In the genomic region with DNA sequence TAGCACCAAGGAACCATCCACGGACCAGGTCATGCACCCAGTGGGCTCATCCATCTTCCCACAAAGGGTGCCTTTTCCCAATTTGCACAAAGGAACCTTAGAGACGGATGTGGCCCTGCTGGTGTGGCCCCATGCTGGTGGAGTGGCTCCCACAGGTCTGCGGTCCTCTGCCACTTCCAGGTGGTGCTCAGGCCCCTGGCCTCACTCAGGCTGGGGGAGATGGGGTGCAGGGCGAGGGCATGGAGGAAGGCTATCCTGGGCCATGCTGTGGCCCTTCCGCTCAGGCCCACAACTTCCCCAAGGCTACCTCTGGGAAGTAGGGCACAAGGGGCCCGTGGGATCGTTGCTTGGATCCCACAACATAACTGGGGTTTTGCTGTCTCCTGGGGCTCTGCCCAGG, we compare ENCODE assay signal across 26 cellular contexts. TPM values are rescaled to one million over a fixed set of nuclear protein-coding genes. Genes with fewer than 3 reads are reported as not detected.
DNase-seq lines count a peak whose midpoint lies in the region; ATAC-seq, FAIRE-seq and TF ChIP-seq lines count a peak whose summit lies in the region.
"Had no signal": no experiment of that assay in that cellular context is flagged by ENCODE, and none has a peak within 500 bp of the region (broad histone marks: within the 10 kb centered on the region; RNA-seq: fewer than 3 reads in every experiment).

No MANE protein-coding gene starts in this region.

- H4K91ac ChIP-seq in mesenchymal stem cell (ENCODE audit: low read length): no peak overlapping the region

- no peak for TF ChIP-seq CTCF in A549 (IDR thresholded peaks at IDR 0.05)
- TF ChIP-seq CTCF in GM23338 (conservative IDR thresholded peaks at IDR 0.05; ENCODE audit: low read depth in 2 of 2): no peak
- no peak for TF ChIP-seq CTCF in endodermal cell (conservative IDR thresholded peaks at IDR 0.05)
- no peak for TF ChIP-seq CTCF in nephron progenitor cell (IDR thresholded peaks at IDR 0.05)

- no peak for DNase-seq in A549 (ENCODE audit: low read depth in 1 of 2, low spot score in 1 of 2)
- DNase-seq in GM23338 (ENCODE audit: low spot score): no peak
- no peak for DNase-seq in endodermal cell
- no peak for DNase-seq in nephron progenitor cell
- DNase-seq in KG1 (lab: John Stamatoyannopoulos, UW): no peak
- DNase-seq in mesenchymal stem cell: no peak
- DNase-seq: activated naive CD4-positive, alpha-beta T cell treated with anti-CD3 and anti-CD28 coated beads, Interleukin-2, amount 10 ng/mL, durations not matched to agents 7 days and 5 days; adrenal gland; body of pancreas; left cardiac atrium; MG63; NCI-H1105 treated with DMSO at 0.1 percent for 48 hours; NCI-H187 treated with DMSO at 0.1 percent for 48 hours; NCI-H2171; posterior cingulate gyrus; RPMI8226; transverse colon had no signal

- POLR2A ChIA-PET in A549 (lab: Yijun Ruan, JAX): interaction anchor here (1.0 kb wide), 1 partner anchor 24 kb away, joined by 4 read pairs; no protein-coding TSS in a partner anchor

- H3K79me2 ChIP-seq in GM23338 (replicated peaks; ENCODE audit: insufficient read depth): no peaks in the 10 kb centered on the region
- H3K79me2 ChIP-seq: hepatocyte had no signal

- H3K18ac ChIP-seq in mesenchymal stem cell (ENCODE audit: low read depth in 1 of 2, low read length in 2 of 2): no peak overlapping the region

- FAIRE-seq in A549 (lab: Jason Lieb, UNC): no peak
- FAIRE-seq: K562 had no signal

- H3K4ac ChIP-seq in mesenchymal stem cell (ENCODE audit: low read depth in 1 of 2, low read length in 2 of 2): no peak overlapping the region

- H3K27me3 Mint-ChIP-seq in GM23338 (ENCODE audit: insufficient read depth, low read depth, poor library complexity) (peaks cover 15% of the 10 kb centered on the region), endodermal cell (ENCODE audit: insufficient read depth) (peaks cover 55% of the 10 kb centered on the region), nephron progenitor cell (ENCODE audit: low read depth, poor library complexity) (peaks cover 35% of the 10 kb centered on the region)

- H3K9me3 ChIP-seq in A549 (no peaks in the 10 kb centered on the region), endodermal cell (ENCODE audit: control insufficient read depth, low read length) (no peaks in the 10 kb centered on the region), mesenchymal stem cell (ENCODE audit: control insufficient read depth, low read length) (no peaks in the 10 kb centered on the region)
- H3K9me3 ChIP-seq: adrenal gland, body of pancreas, MG63, neutrophil, SJCRH30, transverse colon had no signal

- H3K27ac ChIP-seq in A549 (peak overlapping the region in 1 of 2 experiments; percentile 82; a peak in 2 of 6 replicates), GM23338 (ENCODE audit: low read depth) (no peak overlapping the region), endodermal cell (ENCODE audit: low read depth, low read length) (no peak overlapping the region), mesenchymal stem cell (ENCODE audit: low read length, poor library complexity, severe bottlenecking) (no peak overlapping the region)
- H3K27ac ChIP-seq: adrenal gland, body of pancreas, hepatocyte, neutrophil, SJCRH30 had no signal

- H3K27ac Mint-ChIP-seq in GM23338: no peak overlapping the region
- H3K27ac Mint-ChIP-seq in endodermal cell: no peak overlapping the region
- H3K27ac Mint-ChIP-seq in nephron progenitor cell: no peak overlapping the region
- H3K27ac Mint-ChIP-seq: activated T-helper 1 cell treated with anti-CD3 and anti-CD28 coated beads, Interleukin-12 subunit alpha, Interleukin-12 subunit beta, Interleukin-2, Interleukin-4 antibody, amounts not matched to agents 30 ng/mL and 10 ng/mL and 1 ng/mL, durations not matched to agents 14 hours and 24 hours and 36 hours; stimulated activated memory B cell treated with anti-CD40 and anti-IgM and Interleukin-4, amounts not matched to agents 10 μg/mL and 1 μg/mL and 100 μg/mL, for 72 hours had no signal

- WGBS in A549 (ENCODE audit: missing lambda C conversion rate): 82% methylated on average over 7 of the region's 7 CpGs
- 91 to 100% methylated on average over 4 to 7 of the region's 7 CpGs for WGBS in endodermal cell (ENCODE audit: insufficient coverage in 1 of 2, insufficient read length in 1 of 2), 2 experiments
- WGBS in mesenchymal stem cell: 92% methylated on average over 7 of the region's 7 CpGs

- no peak overlapping the region for H2BK15ac ChIP-seq in mesenchymal stem cell (ENCODE audit: low read depth, poor library complexity, severe bottlenecking)

- H3K9ac ChIP-seq in endodermal cell (ENCODE audit: extremely low read depth, low read length, poor library complexity, severe bottlenecking): no peak overlapping the region
- H3K9ac ChIP-seq in mesenchymal stem cell (ENCODE audit: low read length): no peak overlapping the region

- H3K79me1 ChIP-seq in mesenchymal stem cell (replicated peaks; ENCODE audit: low read length, poor library complexity, severe bottlenecking): no peaks in the 10 kb centered on the region

- no peaks in the 10 kb centered on the region for H4K20me1 ChIP-seq in GM23338 (replicated peaks; ENCODE audit: insufficient read depth)

- H3K27me3 ChIP-seq in GM23338 (ENCODE audit: insufficient read depth) (peaks cover 29% of the 10 kb centered on the region), endodermal cell (ENCODE audit: control insufficient read depth, insufficient read depth, low read length, poor library complexity, severe bottlenecking) (peaks cover 42% of the 10 kb centered on the region), mesenchymal stem cell (ENCODE audit: control insufficient read depth in 1 of 2, insufficient read depth in 1 of 2, low read length in 2 of 2) (peaks cover 19 to 54% of the 10 kb centered on the region in 2 experiments)
- H3K27me3 ChIP-seq: adrenal gland, body of pancreas, dorsolateral prefrontal cortex, SJCRH30 had no signal

- TF ChIP-seq POLR2A in A549 (IDR thresholded peaks at IDR 0.05; ENCODE audit: low read length): no peak

- H3K14ac ChIP-seq in mesenchymal stem cell (ENCODE audit: low read length in 2 of 2): no peak overlapping the region

- TF ChIP-seq EP300 in A549 (IDR thresholded peaks at IDR 0.05): no peak

- ATAC-seq in A549: no peak
- no peak for ATAC-seq in GM23338
- ATAC-seq in GM19467 (IDR thresholded peaks at IDR 0.05; ENCODE audit: unreplicated experiment): no peak
- ATAC-seq in HG03196 (IDR thresholded peaks at IDR 0.05; ENCODE audit: unreplicated experiment): no peak
- ATAC-seq: body of pancreas had no signal

- no peaks in the 10 kb centered on the region for H3F3A ChIP-seq in GM23338 (replicated peaks; ENCODE audit: low read depth)

- H3K9me2 ChIP-seq in GM23338 (ENCODE audit: insufficient read depth): no peaks in the 10 kb centered on the region

- H2BK5ac ChIP-seq in mesenchymal stem cell (ENCODE audit: low read depth, low read length, poor library complexity, severe bottlenecking): no peak overlapping the region

- TF ChIP-seq RAD21 in A549 (conservative IDR thresholded peaks at IDR 0.05 in 1 of 2, IDR thresholded peaks at IDR 0.05 in 1 of 2): no peak

- no peak overlapping the region for H2BK12ac ChIP-seq in mesenchymal stem cell (ENCODE audit: low read length in 2 of 2)

- H3K23ac ChIP-seq in mesenchymal stem cell (ENCODE audit: low read length in 2 of 2): no peak overlapping the region

- H2BK120ac ChIP-seq in mesenchymal stem cell (ENCODE audit: low read depth, low read length): no peak overlapping the region

- H3K4me3 Mint-ChIP-seq in GM23338 (peak overlapping the region; percentile 53; the same call in 1 of the 3 replicates), endodermal cell (peak overlapping the region; percentile 37), nephron progenitor cell (peak overlapping the region; percentile 56)
- H3K4me3 Mint-ChIP-seq: activated naive CD4-positive, alpha-beta T cell treated with anti-CD3 and anti-CD28 coated beads, Interleukin-2, amount 10 ng/mL, durations not matched to agents 7 days and 5 days; activated T-helper 1 cell treated with anti-CD3 and anti-CD28 coated beads, Interleukin-12 subunit alpha, Interleukin-12 subunit beta, Interleukin-2, Interleukin-4 antibody, amounts not matched to agents 30 ng/mL and 10 ng/mL and 1 ng/mL, durations not matched to agents 14 hours and 24 hours and 36 hours; stimulated activated memory B cell treated with anti-CD40 and anti-IgM and Interleukin-4, amounts not matched to agents 10 μg/mL and 1 μg/mL and 100 μg/mL, for 72 hours had no signal

- H4K8ac ChIP-seq in mesenchymal stem cell (ENCODE audit: low read length): no peak overlapping the region

- no peaks in the 10 kb centered on the region for H3K9me3 Mint-ChIP-seq in GM23338
- no peaks in the 10 kb centered on the region for H3K9me3 Mint-ChIP-seq in endodermal cell
- H3K9me3 Mint-ChIP-seq in nephron progenitor cell: no peaks in the 10 kb centered on the region
- H3K9me3 Mint-ChIP-seq: activated naive CD4-positive, alpha-beta T cell treated with anti-CD3 and anti-CD28 coated beads, Interleukin-2, amount 10 ng/mL, durations not matched to agents 7 days and 5 days; activated T-helper 1 cell treated with anti-CD3 and anti-CD28 coated beads, Interleukin-12 subunit alpha, Interleukin-12 subunit beta, Interleukin-2, Interleukin-4 antibody, amounts not matched to agents 30 ng/mL and 10 ng/mL and 1 ng/mL, durations not matched to agents 14 hours and 24 hours and 36 hours; stimulated activated memory B cell treated with anti-CD40 and anti-IgM and Interleukin-4, amounts not matched to agents 10 μg/mL and 1 μg/mL and 100 μg/mL, for 72 hours had no signal

- CTCF ChIA-PET in A549 (lab: Yijun Ruan, JAX): interaction anchor here (0.6 to 17.7 kb wide), 26 partner anchors 10 to 683 kb away, joined by 3 to 372 read pairs (median 5); no protein-coding TSS in a partner anchor

- H3K4me3 ChIP-seq in A549 (no peak overlapping the region), GM23338 (no peak overlapping the region), endodermal cell (ENCODE audit: low read length) (no peak overlapping the region), mesenchymal stem cell (ENCODE audit: insufficient read depth in 1 of 2, low read depth in 1 of 2, low read length in 2 of 2) (no peak overlapping the region)
- H3K4me3 ChIP-seq: body of pancreas, K562 had no signal

- H2AK5ac ChIP-seq in mesenchymal stem cell (ENCODE audit: low read length, severe bottlenecking): no peak overlapping the region

- H3K4me1 ChIP-seq in A549 (no peaks in the 10 kb centered on the region), GM23338 (ENCODE audit: insufficient read depth) (no peaks in the 10 kb centered on the region), endodermal cell (ENCODE audit: control insufficient read depth, insufficient read depth, low read length) (peaks cover 3% of the 10 kb centered on the region), mesenchymal stem cell (ENCODE audit: control insufficient read depth, insufficient read depth, low read depth, low read length) (peaks cover 12% of the 10 kb centered on the region)

- H3K4me1 Mint-ChIP-seq in GM23338 (peaks cover 5% of the 10 kb centered on the region), endodermal cell (peaks cover 4% of the 10 kb centered on the region), nephron progenitor cell (peaks cover 44% of the 10 kb centered on the region)

- H3K36me3 Mint-ChIP-seq in GM23338 (ENCODE audit: low read depth): no peaks in the 10 kb centered on the region
- H3K36me3 Mint-ChIP-seq in endodermal cell (ENCODE audit: low read depth): no peaks in the 10 kb centered on the region
- no peaks in the 10 kb centered on the region for H3K36me3 Mint-ChIP-seq in nephron progenitor cell (ENCODE audit: low read depth)
- H3K36me3 Mint-ChIP-seq: activated naive CD4-positive, alpha-beta T cell treated with anti-CD3 and anti-CD28 coated beads, Interleukin-2, amount 10 ng/mL, durations not matched to agents 7 days and 5 days; stimulated activated memory B cell treated with anti-CD40 and anti-IgM and Interleukin-4, amounts not matched to agents 10 μg/mL and 1 μg/mL and 100 μg/mL, for 72 hours had no signal

- no peaks in the 10 kb centered on the region for H3K36me3 ChIP-seq in GM23338 (ENCODE audit: insufficient read depth)
- H3K36me3 ChIP-seq in endodermal cell (ENCODE audit: control insufficient read depth, insufficient read depth, low read length): no peaks in the 10 kb centered on the region
- no peaks in the 10 kb centered on the region for H3K36me3 ChIP-seq in mesenchymal stem cell (ENCODE audit: control insufficient read depth in 1 of 2, insufficient read depth in 2 of 2, low read depth in 1 of 2, low read length in 2 of 2)
- H3K36me3 ChIP-seq: adrenal gland, MG63, neutrophil, SJCRH30, transverse colon had no signal

- H2AFZ ChIP-seq in GM23338: peak overlapping the region; percentile 97
- H2AFZ ChIP-seq in mesenchymal stem cell (ENCODE audit: low read depth, low read length): no peak overlapping the region

- H3K4me2 ChIP-seq in A549 (peak overlapping the region; percentile 90; the same call in 1 of the 3 replicates), GM23338 (peak overlapping the region; percentile 78; the same call in 1 of the 2 replicates), mesenchymal stem cell (ENCODE audit: low read length, poor library complexity, severe bottlenecking) (no peak overlapping the region)

RNA-seq across cellular contexts. Expression of gene SYNM, which starts 5.2 kb away (rescaled TPM):
- polyA plus RNA-seq in A549 (2011; rRNA removed) (22.6 and 23.7 TPM in 2 replicates), A549 (2017; fragmentation: RNase III; extraction: RNeasy Plus Mini Kit Qiagen cat#74134 plus additional on column Dnase treatment) (34.1 to 37.7 TPM (median 34.2 TPM) in 3 replicates), GM23338 (2016; fragmentation: Nextera tagmentation; extraction: Ambion mirVana) (0.73 and 0.74 TPM in 2 replicates)
- polyA plus RNA-seq in A549 (2012; cell fraction: cytosol; rRNA removed): 9.5 and 10.9 TPM in 2 replicates
- polyA plus RNA-seq in A549 (2012; cell fraction: nucleus; rRNA removed): 40.1 and 57.2 TPM in 2 replicates
- 21.7 and 24.7 TPM in 2 replicates for polyA minus RNA-seq in A549 (2011; rRNA and poly(A)+ RNA removed)
- total RNA-seq in GM23338 (2014; rRNA removed; shearing (Covaris generic)): 2.9 and 3.5 TPM in 2 replicates
- total RNA-seq in endodermal cell: 10 to 100 TPM in 1 of 2 donors, 1 to 10 TPM in 1; 2.3 to 12.5 TPM
- 2.0 TPM for polyA plus RNA-seq in endodermal cell (2013, experiment 1 of 2)
- 2.5 TPM for polyA plus RNA-seq in endodermal cell (2013, experiment 2 of 2)
- polyA plus RNA-seq in mesenchymal stem cell (2013, experiment 1 of 2): 6.0 TPM
- 5.7 TPM for polyA plus RNA-seq in mesenchymal stem cell (2013, experiment 2 of 2)
